8 cellular contexts compared by ENCODE assay signal in genomic region chr12:108730337-108731104, GRCh38. TPM values are rescaled to one million over a fixed set of nuclear protein-coding genes. Genes with fewer than 3 reads are reported as not detected.
A peak's percentile ranks its signal among the peaks of the same experiment; 100 is the strongest.
DNase-seq lines count a peak whose midpoint lies in the region; ATAC-seq lines count a peak whose summit lies in the region.

No MANE protein-coding gene starts in this region.

- no peaks in the 10 kb centered on the region for H3K9me3 Mint-ChIP-seq in activated CD8-positive, alpha-beta memory T cell treated with anti-CD3 and anti-CD28 coated beads, Interleukin-2, amount 10 ng/mL, durations not matched to agents 7 days and 5 days (ENCODE audit: low read depth)

- H3K36me3 Mint-ChIP-seq in activated CD8-positive, alpha-beta memory T cell treated with anti-CD3 and anti-CD28 coated beads, Interleukin-2, amount 10 ng/mL, durations not matched to agents 7 days and 5 days, result peaks cover 11% of the 10 kb centered on the region

- H3K27me3 Mint-ChIP-seq in activated CD8-positive, alpha-beta memory T cell treated with anti-CD3 and anti-CD28 coated beads, Interleukin-2, amount 10 ng/mL, durations not matched to agents 7 days and 5 days, result peaks cover 5% of the 10 kb centered on the region

- peak overlapping the region; percentile 94 for H3K9ac ChIP-seq in mucosa of stomach (ENCODE audit: low read length)

- H3K36me3 ChIP-seq in esophagus (ENCODE audit: control insufficient read depth in 2 of 2, insufficient read depth in 2 of 2, low read length in 1 of 2) (no peaks in the 10 kb centered on the region), mucosa of stomach (ENCODE audit: control insufficient read depth, insufficient read depth, low read length) (no peaks in the 10 kb centered on the region)

- H3K4me3 ChIP-seq in esophagus (ENCODE audit: low read depth in 1 of 2, low read length in 2 of 2), result peak overlapping the region; percentile 65 to 94
- peak overlapping the region; percentile 76 for H3K4me3 ChIP-seq in mucosa of stomach (ENCODE audit: low read length)

- H3K9me3 ChIP-seq in esophagus (ENCODE audit: control insufficient read depth in 2 of 2, insufficient read depth in 1 of 2, low read depth in 1 of 2, low read length in 1 of 2) (no peaks in the 10 kb centered on the region), mucosa of stomach (ENCODE audit: control insufficient read depth, low read length) (no peaks in the 10 kb centered on the region)

- WGBS in esophagus, 2 donors, result 1% methylated on average over 43 to 46 of the region's 46 CpGs

- CTCF ChIA-PET in activated CD8-positive, alpha-beta memory T cell treated with anti-CD3 and anti-CD28 coated beads, Interleukin-2, amount 10 ng/mL, durations not matched to agents 7 days and 5 days (lab: Charles Lee), result interaction anchor here (0.5 to 1.2 kb wide), 5 partner anchors 27 to 127 kb away, joined by 3 to 11 read pairs (median 3); partner anchors contain the start of gene SSH1

- peak overlapping the region; percentile 95 to 98 for H3K27ac ChIP-seq in esophagus (ENCODE audit: low read depth in 2 of 2, low read length in 1 of 2)

- peak; percentile 1 for ATAC-seq in HG03439 (IDR thresholded peaks at IDR 0.05; ENCODE audit: unreplicated experiment)
- no peak for ATAC-seq in activated CD8-positive, alpha-beta memory T cell treated with anti-CD3 and anti-CD28 coated beads, Interleukin-2, amount 10 ng/mL, durations not matched to agents 7 days and 5 days

- no peaks in the 10 kb centered on the region for H3K4me1 ChIP-seq in esophagus (ENCODE audit: control insufficient read depth in 2 of 2, insufficient read depth in 2 of 2, low read length in 1 of 2)
- peaks cover 33% of the 10 kb centered on the region for H3K4me1 ChIP-seq in mucosa of stomach (ENCODE audit: control insufficient read depth, insufficient read depth, low read length)

- H3K27ac Mint-ChIP-seq in activated CD8-positive, alpha-beta memory T cell treated with anti-CD3 and anti-CD28 coated beads, Interleukin-2, amount 10 ng/mL, durations not matched to agents 7 days and 5 days, result peak overlapping the region; percentile 75

- H3K4me1 Mint-ChIP-seq in activated CD8-positive, alpha-beta memory T cell treated with anti-CD3 and anti-CD28 coated beads, Interleukin-2, amount 10 ng/mL, durations not matched to agents 7 days and 5 days, result peaks cover 45% of the 10 kb centered on the region

- H3K4me3 Mint-ChIP-seq in activated CD8-positive, alpha-beta memory T cell treated with anti-CD3 and anti-CD28 coated beads, Interleukin-2, amount 10 ng/mL, durations not matched to agents 7 days and 5 days, result peak overlapping the region; percentile 81

- DNase-seq in GDM1 (lab: John Stamatoyannopoulos, UW) (peak; percentile 65), NCI-H774 (lab: John Stamatoyannopoulos, UW) (peak; percentile 74), GOT3 (lab: John Stamatoyannopoulos, UW) (no peak)
- peak; percentile 52 for DNase-seq in activated CD8-positive, alpha-beta memory T cell treated with anti-CD3 and anti-CD28 coated beads, Interleukin-2, amount 10 ng/mL, durations not matched to agents 7 days and 5 days
- peak; percentile 32 for DNase-seq in stimulated activated naive CD4-positive, alpha-beta T cell treated with Interleukin-2 at 50 U/mL for 16 hours (lab: John Stamatoyannopoulos, UW)

- H3K27me3 ChIP-seq in esophagus (ENCODE audit: control insufficient read depth in 1 of 2, insufficient read depth in 2 of 2, low read length in 2 of 2) (no peaks in the 10 kb centered on the region), mucosa of stomach (ENCODE audit: control insufficient read depth, insufficient read depth, low read length) (no peaks in the 10 kb centered on the region)

RNA-seq across cellular contexts. Expression of gene CORO1C, which starts 0.8 kb away (rescaled TPM):
- 10 to 100 TPM; 54.3 to 63.0 TPM for total RNA-seq in activated CD8-positive, alpha-beta memory T cell treated with anti-CD3 and anti-CD28 coated beads, Interleukin-2, amount 10 ng/mL, durations not matched to agents 7 days and 5 days
- polyA plus RNA-seq in esophagus, result 10 to 100 TPM; 23.6 to 40.2 TPM
